ENCODE assay signal across 1 cellular context in genomic region chr7:2314209-2314955, GRCh38.
A peak's percentile ranks its signal among the peaks of the same experiment; 100 is the strongest.
TF ChIP-seq lines count a peak whose summit lies in the region.

Gene SNX8, minus strand, starts transcription at chr7:2314441. Its CDS starts 20 bp downstream, at chr7:2314421.

TF ChIP-seq in H1, 55 proteins besides CTCF, POLR2A, EP300 and RAD21 (continued from another document):
- TF ChIP-seq ATF2 (IDR thresholded peaks at IDR 0.05; ENCODE audit: low read length) = no peak
- no peak for TF ChIP-seq SP2 (IDR thresholded peaks at IDR 0.05; ENCODE audit: low read length)
- TF ChIP-seq CBX8 (IDR thresholded peaks at IDR 0.05; ENCODE audit: borderline replicate concordance, low read depth, low read length) = no peak
- TF ChIP-seq MAX (IDR thresholded peaks at IDR 0.05) = peak; percentile 94
- peak; percentile 36 to 67; a peak in 1 of 4 replicates for TF ChIP-seq SIN3A (conservative IDR thresholded peaks at IDR 0.05 in 1 of 2, IDR thresholded peaks at IDR 0.05 in 1 of 2; ENCODE audit: low read depth in 1 of 2, low read length in 2 of 2)
- TF ChIP-seq ASH2L (IDR thresholded peaks at IDR 0.05; ENCODE audit: low read length) = peak; percentile 44
- TF ChIP-seq RNF2 (IDR thresholded peaks at IDR 0.05; ENCODE audit: borderline replicate concordance, low read depth, low read length, missing control alignments, poor library complexity, severe bottlenecking) = no peak
- TF ChIP-seq SUZ12 (IDR thresholded peaks at IDR 0.05; ENCODE audit: low read length) = no peak
- TF ChIP-seq BCL11A (IDR thresholded peaks at IDR 0.05; ENCODE audit: low read depth in 2 of 2, low read length in 2 of 2) = no peak
- no peak for TF ChIP-seq RXRA (IDR thresholded peaks at IDR 0.05; ENCODE audit: insufficient read depth, low read depth, low read length)
- TF ChIP-seq PHF8 (conservative IDR thresholded peaks at IDR 0.05; ENCODE audit: low read depth, low read length) = peak; percentile 67
- TF ChIP-seq TBP (IDR thresholded peaks at IDR 0.05; ENCODE audit: low read depth, low read length) = no peak; the same call in 1 of the 2 replicates
- peak; percentile 31 for TF ChIP-seq KDM4A (IDR thresholded peaks at IDR 0.05; ENCODE audit: low read depth, low read length, severe bottlenecking)
- peak; percentile 79; the same call in 1 of the 2 replicates for TF ChIP-seq SP4 (IDR thresholded peaks at IDR 0.05; ENCODE audit: low read length)
- peak; percentile 65 for TF ChIP-seq E2F6 (IDR thresholded peaks at IDR 0.05)
- no peak for TF ChIP-seq CHD1 (IDR thresholded peaks at IDR 0.05; ENCODE audit: low read depth, low read length)
- TF ChIP-seq SAP30 (IDR thresholded peaks at IDR 0.05; ENCODE audit: insufficient read depth, insufficient replicate concordance, low read length) = no peak
- TF ChIP-seq CREB1 (IDR thresholded peaks at IDR 0.05) = peak; percentile 34; the same call in 1 of the 2 replicates
- TF ChIP-seq NRF1 (IDR thresholded peaks at IDR 0.05; ENCODE audit: low read depth, low read length) = peak; percentile 29
- TF ChIP-seq ATF3 (IDR thresholded peaks at IDR 0.05; ENCODE audit: insufficient read depth, low read depth, low read length) = peak; percentile 80; the same call in 1 of the 2 replicates
- TF ChIP-seq CTBP2 (IDR thresholded peaks at IDR 0.05; ENCODE audit: borderline replicate concordance, insufficient read depth, insufficient read length, low read length) = no peak
- peak; percentile 93 for TF ChIP-seq USF2 (IDR thresholded peaks at IDR 0.05; ENCODE audit: low read length)
- TF ChIP-seq KDM5A (IDR thresholded peaks at IDR 0.05; ENCODE audit: low read length) = no peak
- no peak for TF ChIP-seq GTF2F1 (IDR thresholded peaks at IDR 0.05; ENCODE audit: borderline replicate concordance, low read depth, low read length)
- no peak for TF ChIP-seq POU5F1 (IDR thresholded peaks at IDR 0.05; ENCODE audit: low read depth, low read length)
- TF ChIP-seq EZH2 (IDR thresholded peaks at IDR 0.05; ENCODE audit: low read depth, low read length, severe bottlenecking) = no peak
- TF ChIP-seq RFX5 (IDR thresholded peaks at IDR 0.05; ENCODE audit: borderline replicate concordance, low read depth, low read length) = no peak
- no peak for TF ChIP-seq HDAC6 (IDR thresholded peaks at IDR 0.05; ENCODE audit: low read depth, low read length)
- TF ChIP-seq EGR1 (IDR thresholded peaks at IDR 0.05; ENCODE audit: borderline replicate concordance, low read depth, low read length) = peak; percentile 32; the same call in 1 of the 2 replicates
- no peak for TF ChIP-seq GABPA (IDR thresholded peaks at IDR 0.05; ENCODE audit: borderline replicate concordance, insufficient read depth, low read length)
- TF ChIP-seq BRCA1 (IDR thresholded peaks at IDR 0.05; ENCODE audit: low read depth, low read length) = no peak
- no peak for TF ChIP-seq TCF12 (IDR thresholded peaks at IDR 0.05; ENCODE audit: low read depth, low read length)
- no peak for TF ChIP-seq SIX5 (IDR thresholded peaks at IDR 0.05; ENCODE audit: low read depth, low read length)
- TF ChIP-seq NANOG (IDR thresholded peaks at IDR 0.05; ENCODE audit: insufficient read depth, low read depth, low read length, poor library complexity, severe bottlenecking) = no peak
- no peak for TF ChIP-seq MAFK (IDR thresholded peaks at IDR 0.05; ENCODE audit: low read depth, low read length)
- TF ChIP-seq TAF7 (optimal IDR thresholded peaks at IDR 0.05; ENCODE audit: borderline replicate concordance, low read depth, low read length) = no peak
- no peak for TF ChIP-seq JUND (IDR thresholded peaks at IDR 0.05; ENCODE audit: low read length)
- peak; percentile 45 for TF ChIP-seq SP1 (IDR thresholded peaks at IDR 0.05; ENCODE audit: low read depth, low read length)
- TF ChIP-seq ZNF274 (IDR thresholded peaks at IDR 0.05; ENCODE audit: borderline replicate concordance, extremely low read depth, low read length) = no peak
- 0 out of 4 replicates have a peak, but pooled peaks of 1 of the 2 experiments have one; percentile 34 for TF ChIP-seq HDAC2 (IDR thresholded peaks at IDR 0.05; ENCODE audit: borderline replicate concordance in 1 of 2, low read depth in 2 of 2, low read length in 2 of 2)
- TF ChIP-seq POLR2AphosphoS5 (IDR thresholded peaks at IDR 0.05; ENCODE audit: low read depth, low read length) = peak; percentile 78
